ENCODE assay signal across 8 cellular contexts in the genomic region with DNA sequence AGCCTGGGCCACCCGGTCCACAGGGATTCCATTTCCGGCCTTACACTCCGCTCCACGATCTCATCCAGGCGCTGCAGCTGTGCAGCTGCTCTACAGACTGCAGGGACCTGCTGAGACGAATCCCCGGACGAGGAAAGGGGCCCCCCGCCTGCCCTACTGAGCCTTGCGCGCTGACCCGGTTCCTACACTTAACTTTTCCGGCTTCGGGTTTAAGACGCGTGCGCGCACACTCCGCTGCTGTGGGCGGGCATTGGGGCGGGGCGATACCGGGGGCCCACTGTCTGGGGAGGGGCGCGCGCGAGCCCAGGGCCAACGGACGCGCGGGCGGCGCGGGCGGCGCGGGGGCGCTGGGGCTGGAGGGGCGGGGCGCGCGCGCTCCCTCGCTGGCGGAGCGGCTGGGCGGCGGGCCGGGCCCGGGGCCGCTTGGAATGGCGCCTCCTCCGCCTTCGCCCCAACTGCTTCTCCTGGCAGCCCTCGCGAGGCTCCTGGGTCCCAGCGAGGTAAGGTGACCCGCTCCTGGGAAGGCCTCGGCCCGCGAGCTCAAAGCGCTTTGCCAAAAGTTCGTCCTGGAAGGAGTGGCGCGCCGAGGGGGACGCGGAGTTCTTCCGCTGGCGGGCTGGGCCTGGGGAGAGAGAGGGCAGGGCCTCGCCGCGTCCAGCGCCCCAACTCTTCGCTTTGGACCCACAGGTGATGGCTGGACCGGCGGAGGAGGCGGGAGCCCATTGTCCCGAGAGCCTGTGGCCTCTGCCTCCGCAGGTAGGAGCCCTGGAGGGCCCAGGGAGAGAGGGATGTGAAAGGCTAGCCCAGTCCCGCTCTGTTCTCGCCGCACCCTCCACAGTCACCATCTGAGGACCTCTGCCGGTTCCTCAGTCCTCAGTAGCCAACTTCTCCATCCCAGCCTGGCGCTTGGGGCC. TPM values are rescaled to one million over a fixed set of nuclear protein-coding genes. Genes with fewer than 3 reads are reported as not detected.
DNase-seq lines count a peak whose midpoint lies in the region; ATAC-seq and TF ChIP-seq lines count a peak whose summit lies in the region.

A gene with protein sequence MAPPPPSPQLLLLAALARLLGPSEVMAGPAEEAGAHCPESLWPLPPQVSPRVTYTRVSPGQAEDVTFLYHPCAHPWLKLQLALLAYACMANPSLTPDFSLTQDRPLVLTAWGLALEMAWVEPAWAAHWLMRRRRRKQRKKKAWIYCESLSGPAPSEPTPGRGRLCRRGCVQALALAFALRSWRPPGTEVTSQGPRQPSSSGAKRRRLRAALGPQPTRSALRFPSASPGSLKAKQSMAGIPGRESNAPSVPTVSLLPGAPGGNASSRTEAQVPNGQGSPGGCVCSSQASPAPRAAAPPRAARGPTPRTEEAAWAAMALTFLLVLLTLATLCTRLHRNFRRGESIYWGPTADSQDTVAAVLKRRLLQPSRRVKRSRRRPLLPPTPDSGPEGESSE (plus strand): TSS at position 371 of the 914 bp plus-strand sequence. CDS start 58 bp downstream, at position 429.

- H3K4me3 ChIP-seq in SK-N-MC (peak within 1 kb of the TSS; percentile 98), thyroid gland (replicated peaks in 1 of 3) (peak within 1 kb of the TSS; percentile 21 to 64 (median 42))

- H3K4me1 ChIP-seq in thyroid gland: peaks cover 18 to 48% of the 10 kb centered on the region in 2 donors

- no peaks in the 10 kb centered on the region for H3K27me3 ChIP-seq in thyroid gland

- no peaks in the 10 kb centered on the region for H3K36me3 ChIP-seq in SK-N-MC (ENCODE audit: insufficient read depth, low read length)
- no peaks in the 10 kb centered on the region for H3K36me3 ChIP-seq in thyroid gland

- DNase-seq in D341Med (ENCODE audit: low spot score) (peak; percentile 91), LHCN-M2 (ENCODE audit: low read depth) (peak; percentile 83), SK-N-MC (ENCODE audit: low read depth, low spot score) (peak; percentile 37), germinal center (ENCODE audit: low spot score) (peak; percentile 91), occipital lobe (lab: John Stamatoyannopoulos, UW) (peak; percentile 67), thyroid gland (peak; percentile 92 to 93)
- DNase-seq in activated naive CD4-positive, alpha-beta T cell treated with Interleukin-2 at 50 U/mL for 16 hours: peak; percentile 91

- no peak for TF ChIP-seq CTCF in thyroid gland (IDR thresholded peaks at IDR 0.05)

- peak within 1 kb of the TSS; percentile 78 for H3K9ac ChIP-seq in SK-N-MC (ENCODE audit: insufficient read length)

- 4 to 7% methylated on average over 15 to 18 of the region's 85 CpGs for whole genome bisulfite sequencing in thyroid gland, 2 donors

- peak; percentile 37 for ATAC-seq in GM21529 (IDR thresholded peaks at IDR 0.05; ENCODE audit: unreplicated experiment)

- H3K27ac ChIP-seq in SK-N-MC (peak within 1 kb of the TSS; percentile 57; the same call in 1 of the 2 replicates), thyroid gland (peak within 1 kb of the TSS; percentile 85 to 96 (median 88))

- intact Hi-C loops in thyroid gland (cut with DNase I): loop anchor here (10.0 kb wide), 1 partner anchor 184 kb away; no protein-coding TSS in a partner anchor

- H3K9me3 ChIP-seq in SK-N-MC (ENCODE audit: low read depth, low read length): no peaks in the 10 kb centered on the region
- H3K9me3 ChIP-seq in thyroid gland: no peaks in the 10 kb centered on the region

- peak in 1 of 2 donors; percentile 86 for TF ChIP-seq POLR2A in thyroid gland (IDR thresholded peaks at IDR 0.05)

RNA-seq across cellular contexts. Expression of the gene that starts here (rescaled TPM):
- total RNA-seq in LHCN-M2 (2014; rRNA removed): 61.2 and 67.8 TPM in 2 replicates
- polyA plus RNA-seq in LHCN-M2 (2012): 32.9 TPM
- total RNA-seq in occipital lobe: 6.9 TPM
- total RNA-seq in thyroid gland: 10 to 100 TPM; 54.7 to 79.0 (median 57.4) TPM

Comparison
In these comparisons a context has a peak if more than half of its experiments do, and no peak if none do; other contexts are left out.
1. Peak in every context shown above with its lines: DNase-seq, ATAC-seq, H3K4me3 ChIP-seq and H3K27ac ChIP-seq.
2. DNase-seq: peak in every context shown above with its lines; median percentile 92 in thyroid gland; 91 in D341Med; 91 in activated naive CD4-positive, alpha-beta T cell treated with Interleukin-2 at 50 U/mL for 16 hours; 91 in germinal center; 83 in LHCN-M2; 67 in occipital lobe; 37 in SK-N-MC.